In genomic region chr9:20373263-20373662, GRCh38 we compare ENCODE assay signal across 21 cellular contexts.
DNase-seq lines count a peak whose midpoint lies in the region; ATAC-seq and TF ChIP-seq lines count a peak whose summit lies in the region.
"Had no signal": no experiment of that assay in that cellular context is flagged by ENCODE, and none has a peak within 500 bp of the region (broad histone marks: within the 10 kb centered on the region; RNA-seq: fewer than 3 reads in every experiment).

No MANE protein-coding gene starts in this region.

- no peak for TF ChIP-seq POLR2A in gastroesophageal sphincter (IDR thresholded peaks at IDR 0.05)

- peak overlapping the region; percentile 19; the same call in 1 of the 2 replicates for H2AFZ ChIP-seq in OCI-LY7 (ENCODE audit: low read length)

- H3K4me3 Mint-ChIP-seq in activated naive CD8-positive, alpha-beta T cell = no peak overlapping the region
- H3K4me3 Mint-ChIP-seq in activated naive CD8-positive, alpha-beta T cell treated with anti-CD3 and anti-CD28 coated beads, Interleukin-2, amount 50 U/mL, for 24 hours = no peak overlapping the region
- H3K4me3 Mint-ChIP-seq: activated CD4-positive, alpha-beta T cell treated with anti-CD3 and anti-CD28 coated beads for 36 hours; central memory CD8-positive, alpha-beta T cell had no signal

- BruUV-seq in OCI-LY7 (replicated peaks; lab: Mats Ljungman, UMichigan) = no TSS peak

- 88 to 100% methylated on average over 1 of the region's 1 CpG for WGBS in gastroesophageal sphincter (ENCODE audit: low coverage in 1 of 2), 2 donors

- DNase-seq in activated naive CD8-positive, alpha-beta T cell treated with anti-CD3 and anti-CD28 coated beads, Interleukin-2, amount 50 U/mL, for 24 hours = no peak
- DNase-seq in OCI-LY7 (ENCODE audit: low spot score) (peak; percentile 75), epidermal melanocyte (ENCODE audit: insufficient read length, low spot score) (no peak)
- no peak for DNase-seq in stimulated activated CD8-positive, alpha-beta memory T cell treated with anti-CD3 and anti-CD28 coated beads, Interleukin-4, amount 100 ng/mL, for 48 hours
- DNase-seq: activated CD4-positive, alpha-beta T cell treated with anti-CD3 and anti-CD28 coated beads for 36 hours; activated effector memory CD4-positive, alpha-beta T cell treated with Interleukin-2 at 50 U/mL for 16 hours; anterior cingulate cortex; esophagus squamous epithelium; left ventricle myocardium superior; NCI-H1105; NCI-H748 treated with DMSO at 0.1 percent for 48 hours; Peyer's patch; right cardiac atrium; SK-N-SH; stomach; upper lobe of left lung had no signal

- peaks cover 13% of the 10 kb centered on the region for H3K36me3 Mint-ChIP-seq in activated naive CD8-positive, alpha-beta T cell
- peaks cover 9% of the 10 kb centered on the region for H3K36me3 Mint-ChIP-seq in activated naive CD8-positive, alpha-beta T cell treated with anti-CD3 and anti-CD28 coated beads, Interleukin-2, amount 50 U/mL, for 24 hours (ENCODE audit: low read depth)

- no peaks in the 10 kb centered on the region for H3K27me3 Mint-ChIP-seq in activated naive CD8-positive, alpha-beta T cell
- H3K27me3 Mint-ChIP-seq in activated naive CD8-positive, alpha-beta T cell treated with anti-CD3 and anti-CD28 coated beads, Interleukin-2, amount 50 U/mL, for 24 hours = no peaks in the 10 kb centered on the region
- H3K27me3 Mint-ChIP-seq: activated CD4-positive, alpha-beta T cell treated with anti-CD3 and anti-CD28 coated beads for 36 hours; central memory CD8-positive, alpha-beta T cell had no signal

- H3K27ac ChIP-seq in OCI-LY7 (ENCODE audit: low read depth, low read length, poor library complexity, severe bottlenecking) (peak overlapping the region; percentile 77), gastroesophageal sphincter (no peak overlapping the region)
- H3K27ac ChIP-seq: esophagus squamous epithelium, Peyer's patch, stomach, upper lobe of left lung had no signal

- POLR2A ChIA-PET in OCI-LY7 (lab: Charles Lee) = no interaction called here

- TF ChIP-seq EP300 in gastroesophageal sphincter (IDR thresholded peaks at IDR 0.05) = no peak

- peak overlapping the region; percentile 51 for H3K4me2 ChIP-seq in OCI-LY7 (ENCODE audit: low read length)
- H3K4me2 ChIP-seq: SK-N-SH had no signal

- H3K27me3 ChIP-seq in gastroesophageal sphincter = no peaks in the 10 kb centered on the region
- H3K27me3 ChIP-seq: esophagus squamous epithelium, Peyer's patch, stomach, upper lobe of left lung had no signal

- ATAC-seq in activated naive CD8-positive, alpha-beta T cell treated with anti-CD3 and anti-CD28 coated beads, Interleukin-2, amount 50 U/mL, for 24 hours = no peak
- ATAC-seq in HG02678 (IDR thresholded peaks at IDR 0.05; ENCODE audit: unreplicated experiment) (peak; percentile 59), HG03565 (IDR thresholded peaks at IDR 0.05; ENCODE audit: unreplicated experiment) (no peak), gastroesophageal sphincter (no peak)
- ATAC-seq: activated CD4-positive, alpha-beta T cell treated with anti-CD3 and anti-CD28 coated beads for 36 hours; left ventricle myocardium superior; right cardiac atrium had no signal

- peaks cover 82% of the 10 kb centered on the region for H3K4me1 Mint-ChIP-seq in activated naive CD8-positive, alpha-beta T cell (ENCODE audit: low read depth)
- peaks cover 47% of the 10 kb centered on the region for H3K4me1 Mint-ChIP-seq in activated naive CD8-positive, alpha-beta T cell treated with anti-CD3 and anti-CD28 coated beads, Interleukin-2, amount 50 U/mL, for 24 hours

- intact Hi-C loops in OCI-LY7 (cut with micrococcal nuclease; ENCODE audit: unreplicated experiment) = loop anchor here (2.0 kb wide), 1 partner anchor 312 kb away; the partner anchor contains the start of gene FOCAD

- H3K36me3 ChIP-seq in OCI-LY7 (ENCODE audit: insufficient read depth, low read length) = no peaks in the 10 kb centered on the region
- H3K36me3 ChIP-seq in gastroesophageal sphincter = no peaks in the 10 kb centered on the region
- H3K36me3 ChIP-seq: esophagus squamous epithelium, Peyer's patch, stomach, upper lobe of left lung had no signal

- H3K9me3 ChIP-seq in OCI-LY7 (ENCODE audit: low read length) (no peaks in the 10 kb centered on the region), gastroesophageal sphincter (no peaks in the 10 kb centered on the region)
- H3K9me3 ChIP-seq: esophagus squamous epithelium, Peyer's patch, SK-N-SH, stomach, upper lobe of left lung had no signal

- H3K79me2 ChIP-seq in OCI-LY7 (ENCODE audit: insufficient read depth, low read depth, low read length) = no peaks in the 10 kb centered on the region

- CTCF ChIA-PET in OCI-LY7 (lab: Charles Lee; ENCODE audit: unreplicated experiment) = no interaction called here

- H3K4me3 ChIP-seq in OCI-LY7 (ENCODE audit: low read depth, low read length, poor library complexity, severe bottlenecking) (no peak overlapping the region), gastroesophageal sphincter (no peak overlapping the region)
- H3K4me3 ChIP-seq: esophagus squamous epithelium, Peyer's patch, stomach, upper lobe of left lung had no signal

- no peaks in the 10 kb centered on the region for H3K9me3 Mint-ChIP-seq in activated naive CD8-positive, alpha-beta T cell (ENCODE audit: low read depth)
- H3K9me3 Mint-ChIP-seq in activated naive CD8-positive, alpha-beta T cell treated with anti-CD3 and anti-CD28 coated beads, Interleukin-2, amount 50 U/mL, for 24 hours = no peaks in the 10 kb centered on the region
- H3K9me3 Mint-ChIP-seq: central memory CD8-positive, alpha-beta T cell had no signal

- no peaks in the 10 kb centered on the region for H3K9me2 ChIP-seq in OCI-LY7 (ENCODE audit: insufficient read depth, low read length)
- H3K9me2 ChIP-seq: SK-N-SH had no signal

- TF ChIP-seq CTCF in OCI-LY7 (conservative IDR thresholded peaks at IDR 0.05; ENCODE audit: low read length) (no peak), gastroesophageal sphincter (IDR thresholded peaks at IDR 0.05) (no peak)

- H3K4me1 ChIP-seq in OCI-LY7 (ENCODE audit: insufficient read depth, low read length, poor library complexity, severe bottlenecking) = peaks cover 48% of the 10 kb centered on the region
- no peaks in the 10 kb centered on the region for H3K4me1 ChIP-seq in gastroesophageal sphincter
- H3K4me1 ChIP-seq: esophagus squamous epithelium, Peyer's patch had no signal

- no peaks in the 10 kb centered on the region for H4K20me1 ChIP-seq in OCI-LY7 (ENCODE audit: insufficient read depth, low read length)

- H3K27ac Mint-ChIP-seq in activated naive CD8-positive, alpha-beta T cell = peak overlapping the region; percentile 66
- no peak overlapping the region for H3K27ac Mint-ChIP-seq in activated naive CD8-positive, alpha-beta T cell treated with anti-CD3 and anti-CD28 coated beads, Interleukin-2, amount 50 U/mL, for 24 hours
- H3K27ac Mint-ChIP-seq: activated CD4-positive, alpha-beta T cell treated with anti-CD3 and anti-CD28 coated beads for 36 hours had no signal
